Comparison of ENCODE assay signal across 8 cellular contexts in genomic region chr5:18314192-18314778, GRCh38.
DNase-seq lines count a peak whose midpoint lies in the region; ATAC-seq, FAIRE-seq and TF ChIP-seq lines count a peak whose summit lies in the region.

No MANE protein-coding gene starts in this region.

- peaks cover 3% of the 10 kb centered on the region for H3K9me3 Mint-ChIP-seq in nephron

- DNase-seq in NCI-H82 (lab: John Stamatoyannopoulos, UW): peak; percentile 35
- no peak for DNase-seq in NCI-H82 treated with DMSO at 0.1 percent for 48 hours (lab: John Stamatoyannopoulos, UW; ENCODE audit: unreplicated experiment)
- peak; percentile 11 for DNase-seq in NCI-H1105 treated with DMSO at 0.1 percent for 48 hours (lab: John Stamatoyannopoulos, UW)
- DNase-seq in bronchial epithelial cell (ENCODE audit: low read depth): no peak
- no peak for DNase-seq in omental fat pad (ENCODE audit: low spot score)
- DNase-seq in caudate nucleus (lab: John Stamatoyannopoulos, UW): no peak

- H3K36me3 ChIP-seq in bronchial epithelial cell (ENCODE audit: control insufficient read depth, insufficient read depth, low read length): no peaks in the 10 kb centered on the region

- TF ChIP-seq CTCF in bronchial epithelial cell (IDR thresholded peaks at IDR 0.05; ENCODE audit: insufficient read depth, low read length, severe bottlenecking): peak; percentile 11
- TF ChIP-seq CTCF in nephron (IDR thresholded peaks at IDR 0.05; ENCODE audit: unreplicated experiment in 3 of 3): peak; percentile 60 to 76 (median 63)
- TF ChIP-seq CTCF in omental fat pad (IDR thresholded peaks at IDR 0.05): no peak

- no peak overlapping the region for H3K27ac Mint-ChIP-seq in nephron

- H3K4me1 Mint-ChIP-seq in nephron: no peaks in the 10 kb centered on the region

- H3K36me3 Mint-ChIP-seq in nephron (ENCODE audit: low read depth): no peaks in the 10 kb centered on the region

- no peaks in the 10 kb centered on the region for H3K27me3 Mint-ChIP-seq in nephron (ENCODE audit: low read depth)

- ATAC-seq in HG03097 (IDR thresholded peaks at IDR 0.05; ENCODE audit: low FRiP score, unreplicated experiment) (no peak), omental fat pad (ENCODE audit: low FRiP score) (no peak)

- FAIRE-seq in bronchial epithelial cell (lab: Jason Lieb, UNC): no peak

- no peak overlapping the region for H3K4me3 Mint-ChIP-seq in nephron

- no peak overlapping the region for H3K27ac ChIP-seq in caudate nucleus (ENCODE audit: low read depth, low read length)

- peaks cover under 1% of the 10 kb centered on the region for H3K27me3 ChIP-seq in bronchial epithelial cell (ENCODE audit: control insufficient read depth, insufficient read depth, low read length)

- no peak overlapping the region for H3K4me3 ChIP-seq in bronchial epithelial cell (ENCODE audit: low read depth, low read length)

Comparison
In these comparisons a context has a peak if more than half of its experiments do, and no peak if none do; other contexts are left out.
1. DNase-seq: peak in NCI-H82 (single experiment) and NCI-H1105 treated with DMSO at 0.1 percent for 48 hours (single experiment); none in NCI-H82 treated with DMSO at 0.1 percent for 48 hours (single experiment), bronchial epithelial cell (single experiment), omental fat pad (single experiment) and caudate nucleus (0 of 61).
2. CTCF ChIP-seq: peak in bronchial epithelial cell (single experiment) and nephron (3 of 3); none in omental fat pad (0 of 3).